23 cellular contexts compared by ENCODE assay signal in the genomic region with DNA sequence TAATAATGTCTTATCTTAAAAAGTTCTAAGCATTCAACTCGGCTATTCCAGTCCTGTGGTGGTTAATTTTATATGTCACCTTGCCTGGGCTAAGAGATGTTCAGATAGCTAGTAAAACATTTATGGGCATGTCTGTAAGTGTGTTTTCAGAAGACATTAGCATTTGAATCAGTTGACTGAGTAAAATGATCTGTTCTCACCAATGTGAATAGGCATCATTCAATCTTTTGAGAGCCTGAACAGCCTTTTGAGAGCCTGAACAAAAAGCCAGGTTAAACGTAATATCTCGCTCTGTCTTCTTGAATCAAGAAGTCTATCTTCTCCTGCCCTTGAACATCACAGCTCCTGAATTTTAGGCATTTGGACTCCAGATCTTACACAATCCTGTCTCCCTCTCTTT.
"Had no signal": no experiment of that assay in that cellular context is flagged by ENCODE, and none has a peak within 500 bp of the region (broad histone marks: within the 10 kb centered on the region; RNA-seq: fewer than 3 reads in every experiment).

No MANE protein-coding gene starts in this region.

- H3K27ac ChIP-seq: epithelial cell of prostate, gastroesophageal sphincter, left ventricle myocardium inferior, psoas muscle, tibial artery, VCaP had no signal

- H3K9me3 Mint-ChIP-seq: activated CD4-positive, alpha-beta T cell treated with anti-CD3 and anti-CD28 coated beads, Interleukin-2, amount 10 ng/mL, durations not matched to agents 24 days and 14 days; activated naive CD4-positive, alpha-beta T cell treated with anti-CD3 and anti-CD28 coated beads for 36 hours had no signal

- H3K27me3 Mint-ChIP-seq: activated CD4-positive, alpha-beta memory T cell treated with anti-CD3 and anti-CD28 coated beads, Interleukin-2, amount 10 ng/mL, durations not matched to agents 7 days and 5 days; activated CD4-positive, alpha-beta T cell treated with anti-CD3 and anti-CD28 coated beads, Interleukin-2, amount 10 ng/mL, durations not matched to agents 24 days and 14 days; activated naive CD8-positive, alpha-beta T cell treated with anti-CD3 and anti-CD28 coated beads, Interleukin-2, amount 10 ng/mL, durations not matched to agents 7 days and 5 days; naive thymus-derived CD8-positive, alpha-beta T cell; stimulated activated naive CD8-positive, alpha-beta T cell treated with anti-CD3 and anti-CD28 coated beads, Interleukin-15, Interleukin-2, amounts not matched to agents 100 ng/mL and 50 ng/mL, for 24 hours had no signal

- H3K4me1 Mint-ChIP-seq: activated CD4-positive, alpha-beta memory T cell treated with anti-CD3 and anti-CD28 coated beads, Interleukin-2, amount 10 ng/mL, durations not matched to agents 7 days and 5 days; activated CD4-positive, alpha-beta T cell treated with anti-CD3 and anti-CD28 coated beads, Interleukin-2, amount 10 ng/mL, durations not matched to agents 24 days and 14 days; activated naive CD8-positive, alpha-beta T cell treated with anti-CD3 and anti-CD28 coated beads, Interleukin-2, amount 10 ng/mL, durations not matched to agents 7 days and 5 days; mesothelial cell of epicardium; naive thymus-derived CD8-positive, alpha-beta T cell had no signal

- H3K36me3 Mint-ChIP-seq: activated naive CD8-positive, alpha-beta T cell treated with anti-CD3 and anti-CD28 coated beads, Interleukin-2, amount 10 ng/mL, durations not matched to agents 7 days and 5 days; mesothelial cell of epicardium; naive thymus-derived CD8-positive, alpha-beta T cell had no signal

- ATAC-seq: activated CD4-positive, CD25-positive, alpha-beta regulatory T cell treated with anti-CD3 and anti-CD28 coated beads, Interleukin-2, amount 50 U/mL, for 24 hours; activated T-cell treated with anti-CD3 and anti-CD28 coated beads, Interleukin-2, amount 50 U/mL, for 72 hours; gastroesophageal sphincter; naive thymus-derived CD8-positive, alpha-beta T cell; psoas muscle; right cardiac atrium had no signal

- H3K27ac Mint-ChIP-seq: activated CD4-positive, alpha-beta memory T cell treated with anti-CD3 and anti-CD28 coated beads, Interleukin-2, amount 10 ng/mL, durations not matched to agents 7 days and 5 days; activated CD4-positive, alpha-beta T cell treated with anti-CD3 and anti-CD28 coated beads, Interleukin-2, amount 10 ng/mL, durations not matched to agents 24 days and 14 days; activated naive CD4-positive, alpha-beta T cell treated with anti-CD3 and anti-CD28 coated beads for 36 hours; activated naive CD8-positive, alpha-beta T cell treated with anti-CD3 and anti-CD28 coated beads, Interleukin-2, amount 10 ng/mL, durations not matched to agents 7 days and 5 days; activated T-cell treated with anti-CD3 and anti-CD28 coated beads, Interleukin-2, amount 50 U/mL, for 72 hours; mesothelial cell of epicardium; naive thymus-derived CD8-positive, alpha-beta T cell; stimulated activated naive CD8-positive, alpha-beta T cell treated with anti-CD3 and anti-CD28 coated beads, Interleukin-15, Interleukin-2, amounts not matched to agents 100 ng/mL and 50 ng/mL, for 24 hours had no signal

- DNase-seq: activated CD4-positive, alpha-beta memory T cell treated with anti-CD3 and anti-CD28 coated beads, Interleukin-2, amount 10 ng/mL, durations not matched to agents 7 days and 5 days; activated CD4-positive, alpha-beta T cell treated with anti-CD3 and anti-CD28 coated beads, Interleukin-2, amount 10 ng/mL, durations not matched to agents 24 days and 14 days; activated effector memory CD4-positive, alpha-beta T cell treated with Interleukin-2 at 50 U/mL for 16 hours; activated naive CD4-positive, alpha-beta T cell treated with anti-CD3 and anti-CD28 coated beads for 36 hours; activated naive CD8-positive, alpha-beta T cell treated with anti-CD3 and anti-CD28 coated beads, Interleukin-2, amount 10 ng/mL, durations not matched to agents 7 days and 5 days; activated T-cell treated with anti-CD3 and anti-CD28 coated beads, Interleukin-2, amount 50 U/mL, for 72 hours; amygdala; cortex of kidney; head of caudate nucleus; hypothalamus; left ventricle myocardium inferior; naive thymus-derived CD8-positive, alpha-beta T cell; psoas muscle; right cardiac atrium; stimulated activated CD4-positive, alpha-beta T cell treated with anti-CD3 and anti-CD28 coated beads, Interleukin-4, amount 100 ng/mL, for 4 hours; substantia nigra; tibial artery had no signal

- H3K4me3 ChIP-seq: gastroesophageal sphincter, left ventricle myocardium inferior, psoas muscle, tibial artery had no signal

- H3K27me3 ChIP-seq: gastroesophageal sphincter, tibial artery had no signal

- H3K4me1 ChIP-seq: gastroesophageal sphincter, left ventricle myocardium inferior, psoas muscle, tibial artery had no signal

- H3K4me3 Mint-ChIP-seq: activated CD4-positive, alpha-beta memory T cell treated with anti-CD3 and anti-CD28 coated beads, Interleukin-2, amount 10 ng/mL, durations not matched to agents 7 days and 5 days; activated CD4-positive, alpha-beta T cell treated with anti-CD3 and anti-CD28 coated beads, Interleukin-2, amount 10 ng/mL, durations not matched to agents 24 days and 14 days; activated naive CD4-positive, alpha-beta T cell treated with anti-CD3 and anti-CD28 coated beads for 36 hours; activated naive CD8-positive, alpha-beta T cell treated with anti-CD3 and anti-CD28 coated beads, Interleukin-2, amount 10 ng/mL, durations not matched to agents 7 days and 5 days; activated T-cell treated with anti-CD3 and anti-CD28 coated beads, Interleukin-2, amount 50 U/mL, for 72 hours; mesothelial cell of epicardium; naive thymus-derived CD8-positive, alpha-beta T cell; stimulated activated naive CD8-positive, alpha-beta T cell treated with anti-CD3 and anti-CD28 coated beads, Interleukin-15, Interleukin-2, amounts not matched to agents 100 ng/mL and 50 ng/mL, for 24 hours had no signal

- H3K9me3 ChIP-seq: gastroesophageal sphincter, left ventricle myocardium inferior, psoas muscle, tibial artery had no signal

- H3K36me3 ChIP-seq: gastroesophageal sphincter, left ventricle myocardium inferior, tibial artery had no signal
